Comparison of ENCODE assay signal across 20 cellular contexts in genomic region chr20:57782631-57783041, GRCh38.
"Had no signal": no experiment of that assay in that cellular context is flagged by ENCODE, and none has a peak within 500 bp of the region (broad histone marks: within the 10 kb centered on the region; RNA-seq: fewer than 3 reads in every experiment).

No MANE protein-coding gene starts in this region.

- H3K27ac Mint-ChIP-seq: activated B cell treated with CpG ODN at 0.5 μM for 24 hours; activated CD4-positive, alpha-beta T cell treated with anti-CD3 and anti-CD28 coated beads for 36 hours; activated naive CD8-positive, alpha-beta T cell treated with anti-CD3 and anti-CD28 coated beads, Interleukin-2, amount 50 U/mL, for 24 hours; activated T-helper 2 cell treated with anti-CD3 and anti-CD28 coated beads, Interferon-gamma antibody, Interleukin-2, Interleukin-4, amounts not matched to agents 10 μg/mL and 5 μg/mL and 100 μg/mL, durations not matched to agents 14 hours and 24 hours and 36 hours had no signal

- H3K9me3 Mint-ChIP-seq: activated B cell treated with CpG ODN at 0.5 μM for 24 hours; activated naive CD8-positive, alpha-beta T cell treated with anti-CD3 and anti-CD28 coated beads, Interleukin-2, amount 50 U/mL, for 24 hours; activated T-cell treated with anti-CD3 and anti-CD28 coated beads, Interleukin-2, amount 50 U/mL, for 4 hours; activated T-helper 2 cell treated with anti-CD3 and anti-CD28 coated beads, Interferon-gamma antibody, Interleukin-2, Interleukin-4, amounts not matched to agents 10 μg/mL and 5 μg/mL and 100 μg/mL, durations not matched to agents 14 hours and 24 hours and 36 hours; nephron had no signal

- H3K4me1 ChIP-seq: body of pancreas, heart left ventricle, pancreas, stomach, transverse colon, vagina had no signal

- ATAC-seq: activated CD4-positive, alpha-beta T cell treated with anti-CD3 and anti-CD28 coated beads for 36 hours; activated naive CD8-positive, alpha-beta T cell treated with anti-CD3 and anti-CD28 coated beads, Interleukin-2, amount 50 U/mL, for 24 hours; activated T-cell treated with anti-CD3 and anti-CD28 coated beads, Interleukin-2, amount 50 U/mL, for 4 hours; body of pancreas; left cardiac atrium; pancreas had no signal

- H3K27ac ChIP-seq: body of pancreas, cardiac muscle cell, heart left ventricle, pancreas, stomach, transverse colon, vagina had no signal

- H3K9me3 ChIP-seq: body of pancreas, heart left ventricle, pancreas, stomach, transverse colon, vagina had no signal

- H3K4me3 Mint-ChIP-seq: activated B cell treated with CpG ODN at 0.5 μM for 24 hours; activated CD4-positive, alpha-beta T cell treated with anti-CD3 and anti-CD28 coated beads for 36 hours; activated naive CD8-positive, alpha-beta T cell treated with anti-CD3 and anti-CD28 coated beads, Interleukin-2, amount 50 U/mL, for 24 hours; activated T-cell treated with anti-CD3 and anti-CD28 coated beads, Interleukin-2, amount 50 U/mL, for 4 hours; nephron had no signal

- H3K27me3 ChIP-seq: body of pancreas, heart left ventricle, pancreas, transverse colon, vagina had no signal

- H3K4me1 Mint-ChIP-seq: activated B cell treated with CpG ODN at 0.5 μM for 24 hours; activated CD4-positive, alpha-beta T cell treated with anti-CD3 and anti-CD28 coated beads for 36 hours; activated naive CD8-positive, alpha-beta T cell treated with anti-CD3 and anti-CD28 coated beads, Interleukin-2, amount 50 U/mL, for 24 hours had no signal

- DNase-seq: activated B cell treated with CpG ODN at 0.5 μM for 24 hours; activated CD4-positive, alpha-beta T cell treated with anti-CD3 and anti-CD28 coated beads for 36 hours; activated CD4-positive, alpha-beta T cell treated with anti-CD3 and anti-CD28 coated beads, Interleukin-2, amount 50 U/mL, for 4 hours; activated CD8-positive, alpha-beta memory T cell treated with anti-CD3 and anti-CD28 coated beads, Interleukin-2, amount 50 U/mL, for 48 hours; activated naive CD4-positive, alpha-beta T cell treated with anti-CD3 and anti-CD28 coated beads, Interleukin-2, amount 50 U/mL, for 16 hours; activated naive CD8-positive, alpha-beta T cell treated with anti-CD3 and anti-CD28 coated beads, Interleukin-2, amount 50 U/mL, for 24 hours; activated T-cell treated with anti-CD3 and anti-CD28 coated beads, Interleukin-2, amount 50 U/mL, for 4 hours; anterior cingulate cortex; body of pancreas; heart left ventricle; left cardiac atrium; right cardiac atrium; stimulated activated CD4-positive, alpha-beta T cell treated with anti-CD3 and anti-CD28 coated beads, Interleukin-1b, Interleukin-23, amount 100 ng/mL, for 48 hours; stomach; transverse colon had no signal
